ENCODE assay signal across 30 cellular contexts in the genomic region with DNA sequence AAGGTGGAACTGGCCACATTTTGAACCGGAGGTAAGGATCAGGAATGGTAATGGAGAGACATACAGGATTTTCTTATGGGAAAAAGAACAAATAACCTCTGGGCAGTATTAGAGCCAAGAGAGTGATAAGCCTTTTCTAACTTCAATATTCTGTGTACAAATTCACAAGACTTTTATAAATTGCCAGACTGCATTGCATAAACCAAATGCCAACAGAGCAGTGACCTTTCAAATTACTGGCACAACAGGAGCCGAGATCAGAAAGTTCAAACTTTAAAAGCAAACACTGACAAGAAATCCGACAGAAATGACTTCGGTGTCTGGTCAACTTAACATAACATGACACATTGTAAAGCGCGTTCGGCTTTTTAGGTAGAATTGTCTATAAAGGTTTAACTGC.
"Had no signal": no experiment of that assay in that cellular context is flagged by ENCODE, and none has a peak within 500 bp of the region (broad histone marks: within the 10 kb centered on the region; RNA-seq: fewer than 3 reads in every experiment).

No MANE protein-coding gene starts in this region.

- H3K27ac ChIP-seq: brain microvascular endothelial cell, coronary artery, esophagus muscularis mucosa, foreskin keratinocyte, gastrocnemius medialis, heart left ventricle had no signal

- ATAC-seq: activated CD4-positive, alpha-beta T cell treated with anti-CD3 and anti-CD28 coated beads for 36 hours; activated CD8-positive, alpha-beta memory T cell treated with anti-CD3 and anti-CD28 coated beads, Interleukin-2, amount 10 ng/mL, durations not matched to agents 7 days and 5 days; activated CD8-positive, alpha-beta T cell treated with anti-CD3 and anti-CD28 coated beads, Interleukin-2, amount 10 ng/mL, durations not matched to agents 7 days and 5 days; activated naive CD4-positive, alpha-beta T cell treated with anti-CD3 and anti-CD28 coated beads, Interleukin-2, amount 50 U/mL, for 72 hours; effector memory CD8-positive, alpha-beta T cell; foreskin keratinocyte; gastrocnemius medialis; heart left ventricle had no signal

- H3K36me3 ChIP-seq: brain microvascular endothelial cell, esophagus muscularis mucosa, gastrocnemius medialis, heart left ventricle had no signal

- H3K4me1 ChIP-seq: esophagus muscularis mucosa, gastrocnemius medialis, heart left ventricle had no signal

- H3K27me3 ChIP-seq: brain microvascular endothelial cell, esophagus muscularis mucosa, foreskin keratinocyte, gastrocnemius medialis, heart left ventricle had no signal

- DNase-seq: activated CD4-positive, alpha-beta memory T cell treated with anti-CD3 and anti-CD28 coated beads for 36 hours; activated CD4-positive, alpha-beta T cell treated with anti-CD3 and anti-CD28 coated beads for 36 hours; activated CD4-positive, alpha-beta T cell treated with anti-CD3 and anti-CD28 coated beads, Interleukin-2, amount 10 ng/mL, durations not matched to agents 24 days and 14 days; activated CD4-positive, CD25-positive, alpha-beta regulatory T cell; activated CD4-positive, CD25-positive, alpha-beta regulatory T cell treated with anti-CD3 and anti-CD28 coated beads, Interleukin-2, amount 50 U/mL, for 72 hours; activated CD8-positive, alpha-beta memory T cell treated with anti-CD3 and anti-CD28 coated beads, Interleukin-2, amount 10 ng/mL, durations not matched to agents 7 days and 5 days; activated CD8-positive, alpha-beta memory T cell treated with anti-CD3 and anti-CD28 coated beads, Interleukin-2, amount 50 U/mL, for 4 hours; activated CD8-positive, alpha-beta T cell treated with anti-CD3 and anti-CD28 coated beads, Interleukin-2, amount 10 ng/mL, durations not matched to agents 7 days and 5 days; activated gamma-delta T cell; activated naive CD4-positive, alpha-beta T cell; activated naive CD4-positive, alpha-beta T cell treated with anti-CD3 and anti-CD28 coated beads, Interleukin-2, amount 10 ng/mL, durations not matched to agents 7 days and 5 days; activated naive CD8-positive, alpha-beta T cell treated with anti-CD3 and anti-CD28 coated beads, Interleukin-2, amount 10 ng/mL, durations not matched to agents 7 days and 5 days; activated T-cell treated with anti-CD3 and anti-CD28 coated beads, Interleukin-2, amount 50 U/mL, for 1 hour; activated T-cell treated with anti-CD3 and anti-CD28 coated beads, Interleukin-2, amount 50 U/mL, for 48 hours; brain microvascular endothelial cell; effector CD4-positive, alpha-beta T cell; effector memory CD8-positive, alpha-beta T cell; erythroblast; foreskin keratinocyte; gastrocnemius medialis; glutamatergic neuron; heart left ventricle; T-helper 2 cell had no signal

- H3K36me3 Mint-ChIP-seq: activated CD4-positive, alpha-beta memory T cell treated with anti-CD3 and anti-CD28 coated beads for 36 hours; activated CD8-positive, alpha-beta memory T cell treated with anti-CD3 and anti-CD28 coated beads, Interleukin-2, amount 10 ng/mL, durations not matched to agents 7 days and 5 days; activated naive CD4-positive, alpha-beta T cell treated with anti-CD3 and anti-CD28 coated beads, Interleukin-2, amount 10 ng/mL, durations not matched to agents 7 days and 5 days; activated naive CD4-positive, alpha-beta T cell treated with anti-CD3 and anti-CD28 coated beads, Interleukin-2, amount 50 U/mL, for 72 hours; activated naive CD8-positive, alpha-beta T cell treated with anti-CD3 and anti-CD28 coated beads, Interleukin-2, amount 10 ng/mL, durations not matched to agents 7 days and 5 days had no signal

- FAIRE-seq: astrocyte, bronchial epithelial cell had no signal

- H3K4me3 Mint-ChIP-seq: activated CD4-positive, alpha-beta memory T cell treated with anti-CD3 and anti-CD28 coated beads for 36 hours; activated CD4-positive, alpha-beta T cell treated with anti-CD3 and anti-CD28 coated beads for 36 hours; activated CD4-positive, alpha-beta T cell treated with anti-CD3 and anti-CD28 coated beads, Interleukin-2, amount 10 ng/mL, durations not matched to agents 24 days and 14 days; activated CD8-positive, alpha-beta memory T cell treated with anti-CD3 and anti-CD28 coated beads, Interleukin-2, amount 10 ng/mL, durations not matched to agents 7 days and 5 days; activated CD8-positive, alpha-beta T cell treated with anti-CD3 and anti-CD28 coated beads, Interleukin-2, amount 10 ng/mL, durations not matched to agents 7 days and 5 days; activated naive CD4-positive, alpha-beta T cell treated with anti-CD3 and anti-CD28 coated beads, Interleukin-2, amount 10 ng/mL, durations not matched to agents 7 days and 5 days; activated naive CD8-positive, alpha-beta T cell treated with anti-CD3 and anti-CD28 coated beads, Interleukin-2, amount 10 ng/mL, durations not matched to agents 7 days and 5 days; central memory CD8-positive, alpha-beta T cell; dendritic cell treated with granulocyte-macrophage colony-stimulating factor and Interleukin-4, amounts not matched to agents 40 ng/mL and 50 ng/mL, for 4 days; effector memory CD8-positive, alpha-beta T cell had no signal

- H3K9me3 Mint-ChIP-seq: activated CD4-positive, alpha-beta memory T cell treated with anti-CD3 and anti-CD28 coated beads for 36 hours; activated CD4-positive, alpha-beta T cell treated with anti-CD3 and anti-CD28 coated beads, Interleukin-2, amount 10 ng/mL, durations not matched to agents 24 days and 14 days; activated naive CD8-positive, alpha-beta T cell treated with anti-CD3 and anti-CD28 coated beads, Interleukin-2, amount 10 ng/mL, durations not matched to agents 7 days and 5 days had no signal

- H3K27ac Mint-ChIP-seq: activated CD4-positive, alpha-beta memory T cell treated with anti-CD3 and anti-CD28 coated beads for 36 hours; activated CD4-positive, alpha-beta T cell treated with anti-CD3 and anti-CD28 coated beads for 36 hours; activated CD4-positive, alpha-beta T cell treated with anti-CD3 and anti-CD28 coated beads, Interleukin-2, amount 10 ng/mL, durations not matched to agents 24 days and 14 days; activated CD8-positive, alpha-beta memory T cell treated with anti-CD3 and anti-CD28 coated beads, Interleukin-2, amount 10 ng/mL, durations not matched to agents 7 days and 5 days; activated CD8-positive, alpha-beta T cell treated with anti-CD3 and anti-CD28 coated beads, Interleukin-2, amount 10 ng/mL, durations not matched to agents 7 days and 5 days; activated naive CD4-positive, alpha-beta T cell treated with anti-CD3 and anti-CD28 coated beads, Interleukin-2, amount 10 ng/mL, durations not matched to agents 7 days and 5 days; activated naive CD4-positive, alpha-beta T cell treated with anti-CD3 and anti-CD28 coated beads, Interleukin-2, amount 50 U/mL, for 72 hours; activated naive CD8-positive, alpha-beta T cell treated with anti-CD3 and anti-CD28 coated beads, Interleukin-2, amount 10 ng/mL, durations not matched to agents 7 days and 5 days; dendritic cell treated with granulocyte-macrophage colony-stimulating factor and Interleukin-4, amounts not matched to agents 40 ng/mL and 50 ng/mL, for 4 days; effector memory CD8-positive, alpha-beta T cell had no signal

- H3K4me1 Mint-ChIP-seq: activated CD4-positive, alpha-beta T cell treated with anti-CD3 and anti-CD28 coated beads for 36 hours; activated CD4-positive, alpha-beta T cell treated with anti-CD3 and anti-CD28 coated beads, Interleukin-2, amount 10 ng/mL, durations not matched to agents 24 days and 14 days; activated CD8-positive, alpha-beta memory T cell treated with anti-CD3 and anti-CD28 coated beads, Interleukin-2, amount 10 ng/mL, durations not matched to agents 7 days and 5 days; activated naive CD4-positive, alpha-beta T cell treated with anti-CD3 and anti-CD28 coated beads, Interleukin-2, amount 10 ng/mL, durations not matched to agents 7 days and 5 days; activated naive CD8-positive, alpha-beta T cell treated with anti-CD3 and anti-CD28 coated beads, Interleukin-2, amount 10 ng/mL, durations not matched to agents 7 days and 5 days; central memory CD8-positive, alpha-beta T cell had no signal

- H3K27me3 Mint-ChIP-seq: activated CD4-positive, alpha-beta memory T cell treated with anti-CD3 and anti-CD28 coated beads for 36 hours; activated CD4-positive, alpha-beta T cell treated with anti-CD3 and anti-CD28 coated beads for 36 hours; activated CD4-positive, alpha-beta T cell treated with anti-CD3 and anti-CD28 coated beads, Interleukin-2, amount 10 ng/mL, durations not matched to agents 24 days and 14 days; activated CD8-positive, alpha-beta memory T cell treated with anti-CD3 and anti-CD28 coated beads, Interleukin-2, amount 10 ng/mL, durations not matched to agents 7 days and 5 days; activated naive CD4-positive, alpha-beta T cell treated with anti-CD3 and anti-CD28 coated beads, Interleukin-2, amount 10 ng/mL, durations not matched to agents 7 days and 5 days; activated naive CD8-positive, alpha-beta T cell treated with anti-CD3 and anti-CD28 coated beads, Interleukin-2, amount 10 ng/mL, durations not matched to agents 7 days and 5 days; central memory CD8-positive, alpha-beta T cell; dendritic cell treated with granulocyte-macrophage colony-stimulating factor and Interleukin-4, amounts not matched to agents 40 ng/mL and 50 ng/mL, for 4 days; effector memory CD8-positive, alpha-beta T cell had no signal

- H3K4me3 ChIP-seq: coronary artery, esophagus muscularis mucosa, gastrocnemius medialis, heart left ventricle had no signal

- H3K9me3 ChIP-seq: esophagus muscularis mucosa, gastrocnemius medialis, heart left ventricle had no signal
